In genomic region chr16:24516900-24517669, GRCh38 we compare ENCODE assay signal across 8 cellular contexts. TPM values are rescaled to one million over a fixed set of nuclear protein-coding genes. Genes with fewer than 3 reads are reported as not detected.
DNase-seq lines count a peak whose midpoint lies in the region; ATAC-seq and TF ChIP-seq lines count a peak whose summit lies in the region.

No MANE protein-coding gene starts in this region.

- ATAC-seq in thoracic aorta (ENCODE audit: insufficient number of reproducible peaks, low FRiP score, low read depth) (peak; percentile 34), GM21723 (IDR thresholded peaks at IDR 0.05; ENCODE audit: unreplicated experiment) (no peak)

- H3K27ac ChIP-seq in ovary (no peak overlapping the region), thoracic aorta (peak overlapping the region in 1 of 2 donors; percentile 9)

- TF ChIP-seq EP300 in ovary (IDR thresholded peaks at IDR 0.05) = no peak

- H3K9me3 ChIP-seq in ovary = no peaks in the 10 kb centered on the region
- H3K9me3 ChIP-seq in thoracic aorta = no peaks in the 10 kb centered on the region

- intact Hi-C loops in ovary (cut with DNase I) = no loop called here

- peaks cover 12% of the 10 kb centered on the region for H3K4me1 Mint-ChIP-seq in activated naive CD4-positive, alpha-beta T cell treated with anti-CD3 and anti-CD28 coated beads, Interleukin-2, amount 10 ng/mL, durations not matched to agents 7 days and 5 days

- peaks cover 23% of the 10 kb centered on the region for H3K27me3 Mint-ChIP-seq in activated naive CD4-positive, alpha-beta T cell treated with anti-CD3 and anti-CD28 coated beads, Interleukin-2, amount 10 ng/mL, durations not matched to agents 7 days and 5 days

- WGBS in ovary, 3 donors = 11 to 24% (median 13%) methylated on average over 20 of the region's 20 CpGs

- H3K4me1 ChIP-seq in ovary (ENCODE audit: insufficient read depth) = no peaks in the 10 kb centered on the region
- H3K4me1 ChIP-seq in thoracic aorta (ENCODE audit: control insufficient read depth in 1 of 2, low read depth in 2 of 2) = peaks cover 0 to 5% of the 10 kb centered on the region in 2 donors

- H3K27ac Mint-ChIP-seq in activated naive CD4-positive, alpha-beta T cell treated with anti-CD3 and anti-CD28 coated beads, Interleukin-2, amount 10 ng/mL, durations not matched to agents 7 days and 5 days = no peak overlapping the region

- no peaks in the 10 kb centered on the region for H3K36me3 ChIP-seq in ovary
- H3K36me3 ChIP-seq in thoracic aorta = no peaks in the 10 kb centered on the region

- CTCF ChIA-PET in activated naive CD4-positive, alpha-beta T cell treated with anti-CD3 and anti-CD28 coated beads, Interleukin-2, amount 10 ng/mL, durations not matched to agents 7 days and 5 days (lab: Charles Lee) = interaction anchor here (0.8 to 1.9 kb wide), 7 partner anchors 11 to 596 kb away, joined by 3 to 9 read pairs (median 7); partner anchors contain the start of gene RBBP6

- H3K9me3 Mint-ChIP-seq in activated naive CD4-positive, alpha-beta T cell treated with anti-CD3 and anti-CD28 coated beads, Interleukin-2, amount 10 ng/mL, durations not matched to agents 7 days and 5 days = no peaks in the 10 kb centered on the region

- DNase-seq in EL = peak; percentile 82
- peak; percentile 81 for DNase-seq in NB4 (ENCODE audit: low read depth)
- DNase-seq in SKM-1 (lab: John Stamatoyannopoulos, UW; ENCODE audit: unreplicated experiment) = peak; percentile 63
- DNase-seq in activated naive CD4-positive, alpha-beta T cell treated with anti-CD3 and anti-CD28 coated beads, Interleukin-2, amount 10 ng/mL, durations not matched to agents 7 days and 5 days = peak; percentile 86
- DNase-seq in germinal center (ENCODE audit: low spot score) = peak; percentile 64
- peak; percentile 73 to 87 (median 81) for DNase-seq in ovary
- DNase-seq in thoracic aorta (ENCODE audit: low spot score) = peak; percentile 52

- H3K4me3 ChIP-seq in NB4 (ENCODE audit: low read depth, low read length) (no peak overlapping the region), ovary (no peak overlapping the region), thoracic aorta (peak overlapping the region; percentile 60)

- TF ChIP-seq POLR2A in NB4 (IDR thresholded peaks at IDR 0.05; ENCODE audit: extremely low read depth, insufficient read length) = no peak
- TF ChIP-seq POLR2A in ovary (IDR thresholded peaks at IDR 0.05) = no peak

- TF ChIP-seq CTCF in NB4 (IDR thresholded peaks at IDR 0.05; ENCODE audit: low read depth, low read length) (peak; percentile 82), ovary (IDR thresholded peaks at IDR 0.05) (peak; percentile 69 to 86 (median 73)), thoracic aorta (IDR thresholded peaks at IDR 0.05) (peak; percentile 89)

- no peaks in the 10 kb centered on the region for H3K36me3 Mint-ChIP-seq in activated naive CD4-positive, alpha-beta T cell treated with anti-CD3 and anti-CD28 coated beads, Interleukin-2, amount 10 ng/mL, durations not matched to agents 7 days and 5 days

- H3K27me3 ChIP-seq in ovary = no peaks in the 10 kb centered on the region
- no peaks in the 10 kb centered on the region for H3K27me3 ChIP-seq in thoracic aorta (replicated peaks; ENCODE audit: insufficient read depth)

- H3K4me3 Mint-ChIP-seq in activated naive CD4-positive, alpha-beta T cell treated with anti-CD3 and anti-CD28 coated beads, Interleukin-2, amount 10 ng/mL, durations not matched to agents 7 days and 5 days = no peak overlapping the region

RNA-seq across cellular contexts. Expression of gene RBBP6, which starts 22.3 kb away (rescaled TPM):
- total RNA-seq in ovary = 100 to 1,000 TPM in 1 of 7 donors, 10 to 100 TPM in 6; 53.3 to 112 (median 68.0) TPM
- polyA plus RNA-seq in ovary = 10 to 100 TPM; 35.9 to 45.3 TPM
- total RNA-seq in thoracic aorta = 100 to 1,000 TPM in 1 of 2 donors, 10 to 100 TPM in 1; 42.2 to 104 TPM
